In the genomic region with DNA sequence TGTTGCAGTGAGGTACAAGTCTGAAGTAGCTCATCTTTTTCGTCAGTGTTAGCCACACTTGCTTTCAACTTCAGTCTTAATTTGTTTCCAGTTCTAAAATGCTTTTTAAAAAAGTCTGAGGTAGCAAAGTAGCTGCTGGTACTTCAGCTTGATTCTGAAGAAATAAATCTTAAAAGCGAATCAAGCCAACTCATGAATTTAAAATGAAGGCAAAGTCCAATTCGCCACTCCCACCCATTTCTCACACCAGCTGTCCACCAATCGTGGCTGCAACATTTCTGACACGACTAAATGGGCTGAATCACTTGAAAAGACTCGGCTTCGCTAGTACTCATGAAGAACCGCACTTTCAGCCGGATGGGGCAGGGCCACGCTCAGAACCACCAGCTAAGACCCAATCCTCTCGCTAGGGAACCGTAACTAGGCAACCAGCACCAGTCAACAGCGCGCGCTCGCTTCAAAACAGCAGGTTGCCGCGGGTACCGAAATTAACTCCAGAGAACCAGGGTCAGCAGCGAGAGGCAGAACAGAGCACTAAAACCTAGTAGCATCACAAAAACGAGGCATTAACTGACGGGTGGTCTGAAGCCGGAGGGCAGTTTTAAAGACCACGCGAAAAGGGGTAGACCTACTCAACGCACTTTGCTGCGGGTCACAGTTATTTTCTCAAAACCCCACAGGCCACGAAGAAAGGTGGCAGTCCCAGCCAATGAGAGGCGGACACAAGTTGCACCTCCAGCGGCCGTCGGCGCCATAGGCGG, we compare ENCODE assay signal across 8 cellular contexts. TPM values are rescaled to one million over a fixed set of nuclear protein-coding genes. Genes with fewer than 3 reads are reported as not detected.
DNase-seq lines count a peak whose midpoint lies in the region; ATAC-seq, FAIRE-seq and TF ChIP-seq lines count a peak whose summit lies in the region.

No MANE protein-coding gene starts in this region.

- peaks cover 51 to 59% (median 52%) of the 10 kb centered on the region in 4 donors for H3K4me1 ChIP-seq in upper lobe of left lung

- H3K4me3 ChIP-seq in MG63 (peak overlapping the region; percentile 97), upper lobe of left lung (peak overlapping the region; percentile 57 to 81 (median 68))

- H3K4me1 Mint-ChIP-seq in T-helper 1 cell treated with Interleukin-12 subunit alpha and Interleukin-12 subunit beta and Interleukin-4 antibody, amounts not matched to agents 30 μg/mL and 1 μg/mL, for 36 hours (ENCODE audit: low read depth) = peaks cover 47% of the 10 kb centered on the region

- no peaks in the 10 kb centered on the region for H3K9me3 Mint-ChIP-seq in T-helper 1 cell treated with Interleukin-12 subunit alpha and Interleukin-12 subunit beta and Interleukin-4 antibody, amounts not matched to agents 30 μg/mL and 1 μg/mL, for 36 hours

- H3K27me3 ChIP-seq in MG63 (no peaks in the 10 kb centered on the region), upper lobe of left lung (no peaks in the 10 kb centered on the region)

- intact Hi-C loops in left cardiac atrium (cut with DNase I) (no loop called here), posterior cingulate gyrus (cut with DNase I) (loop anchor here (2.0 kb wide), 1 partner anchor 262 kb away; a partner anchor contains a TSS)

- H3K36me3 Mint-ChIP-seq in T-helper 1 cell treated with Interleukin-12 subunit alpha and Interleukin-12 subunit beta and Interleukin-4 antibody, amounts not matched to agents 30 μg/mL and 1 μg/mL, for 36 hours (ENCODE audit: low read depth) = peaks cover 25% of the 10 kb centered on the region

- peak overlapping the region; percentile 99 for H3K4me3 Mint-ChIP-seq in T-helper 1 cell treated with Interleukin-12 subunit alpha and Interleukin-12 subunit beta and Interleukin-4 antibody, amounts not matched to agents 30 μg/mL and 1 μg/mL, for 36 hours

- H3K27ac Mint-ChIP-seq in T-helper 1 cell treated with Interleukin-12 subunit alpha and Interleukin-12 subunit beta and Interleukin-4 antibody, amounts not matched to agents 30 μg/mL and 1 μg/mL, for 36 hours = peak overlapping the region; percentile 100

- H3K27me3 Mint-ChIP-seq in T-helper 1 cell treated with Interleukin-12 subunit alpha and Interleukin-12 subunit beta and Interleukin-4 antibody, amounts not matched to agents 30 μg/mL and 1 μg/mL, for 36 hours (ENCODE audit: low read depth) = no peaks in the 10 kb centered on the region

- peaks cover 28% of the 10 kb centered on the region for H3K36me3 ChIP-seq in MG63
- H3K36me3 ChIP-seq in upper lobe of left lung = no peaks in the 10 kb centered on the region

- TF ChIP-seq CTCF in upper lobe of left lung (IDR thresholded peaks at IDR 0.05) = peak; percentile 22 to 82 (median 58)

- no peak for TF ChIP-seq POLR2A in H54 (IDR thresholded peaks at IDR 0.05; ENCODE audit: low read depth, low read length)
- TF ChIP-seq POLR2A in upper lobe of left lung (IDR thresholded peaks at IDR 0.05) = peak in 2 of 4 donors; percentile 19 to 31

- H3K27ac ChIP-seq in upper lobe of left lung = peak overlapping the region; percentile 96 to 100 (median 100)

- H3K9me3 ChIP-seq in MG63 = no peaks in the 10 kb centered on the region
- H3K9me3 ChIP-seq in upper lobe of left lung = no peaks in the 10 kb centered on the region

- WGBS in upper lobe of left lung, 2 donors = 1 to 2% methylated on average over 34 of the region's 34 CpGs

- FAIRE-seq in H54 (lab: Jason Lieb, UNC) = no peak

- DNase-seq in Daoy (ENCODE audit: low read depth) (peak; percentile 93), H54 (ENCODE audit: insufficient read length, low spot score) (peak; percentile 39), MG63 (peak; percentile 80), amniotic stem cell (lab: John Stamatoyannopoulos, UW) (peak; percentile 93), left cardiac atrium (peak; percentile 83), posterior cingulate gyrus (peak; percentile 44 to 95 (median 66)), upper lobe of left lung (peak; percentile 52 to 95)

- peak; percentile 38 to 72 for ATAC-seq in left cardiac atrium
- ATAC-seq in upper lobe of left lung (ENCODE audit: low FRiP score in 2 of 2) = peak; percentile 83 to 89

- TF ChIP-seq EP300 in upper lobe of left lung (IDR thresholded peaks at IDR 0.05) = peak in 1 of 4 donors; percentile 25

RNA-seq across cellular contexts. Expression of a gene that starts 0.9 kb away (rescaled TPM):
- total RNA-seq in Daoy (2014; rRNA removed; shearing (Covaris generic)) = 168 and 271 TPM in 2 replicates
- total RNA-seq in MG63 (2014; rRNA removed; shearing (Covaris generic); ENCODE audit: low replicate concordance) = 58.5 and 108 TPM in 2 replicates
- 10 to 100 TPM; 70.9 to 99.8 TPM for total RNA-seq in left cardiac atrium
- total RNA-seq in upper lobe of left lung = 100 to 1,000 TPM in 3 of 6 donors, 10 to 100 TPM in 3; 88.3 to 267 (median 96.6) TPM

RNA-seq across cellular contexts. Expression of a gene that starts 38.6 kb away (rescaled TPM):
- total RNA-seq in Daoy (2014; rRNA removed; shearing (Covaris generic)) = 10.1 and 26.0 TPM in 2 replicates
- total RNA-seq in MG63 (2014; rRNA removed; shearing (Covaris generic); ENCODE audit: low replicate concordance) = 5.7 and 16.3 TPM in 2 replicates
- total RNA-seq in left cardiac atrium (1 to 10 TPM in 1 of 2 donors, under 1 TPM in 1; 0.31 to 1.0 TPM), upper lobe of left lung (1 to 10 TPM in 5 of 6 donors, not detected in 1; 1.0 to 9.4 (median 1.3) TPM)

Comparison
In these comparisons a context has a peak if more than half of its experiments do, and no peak if none do; other contexts are left out.
1. Peak in every context shown above with its lines: DNase-seq, ATAC-seq, H3K4me3 ChIP-seq and H3K27ac ChIP-seq.
2. DNase-seq: peak in every context shown above with its lines; median percentile 93 in Daoy; 93 in amniotic stem cell; 83 in left cardiac atrium; 80 in MG63; 74 in upper lobe of left lung; 66 in posterior cingulate gyrus; 39 in H54.